In the genomic region with DNA sequence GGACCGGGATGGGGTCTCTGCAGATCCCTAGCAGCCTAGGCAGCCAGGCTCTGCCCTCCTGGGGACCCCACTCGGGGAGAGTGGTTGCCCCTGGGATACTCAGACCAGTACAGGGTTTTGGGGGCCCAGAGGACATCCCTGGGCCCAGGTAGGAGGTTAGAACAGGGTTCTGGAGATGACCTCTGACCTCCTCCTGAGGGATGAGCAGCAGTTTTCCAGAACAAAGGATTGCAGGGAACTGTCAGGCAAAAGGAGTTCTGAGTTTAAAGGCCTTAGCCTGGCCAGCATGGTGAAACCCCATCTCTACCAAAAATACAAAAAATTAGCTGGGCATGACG, we compare ENCODE assay signal across 2 cellular contexts.
TF ChIP-seq lines count a peak whose summit lies in the region.

No MANE protein-coding gene starts in this region.

TF ChIP-seq in GM23338, 12 proteins besides CTCF, POLR2A, EP300 and RAD21 (continued from another document):
- TF ChIP-seq CREB1 (CRISPR knock-in tag; IDR thresholded peaks at IDR 0.05; ENCODE audit: low read depth): no peak
- TF ChIP-seq EZH2phosphoT487 (IDR thresholded peaks at IDR 0.05; ENCODE audit: unreplicated experiment): no peak
- TF ChIP-seq NANOG (IDR thresholded peaks at IDR 0.05; ENCODE audit: borderline replicate concordance): no peak
- TF ChIP-seq STAT1 (IDR thresholded peaks at IDR 0.05; ENCODE audit: unreplicated experiment): no peak
- no peak for TF ChIP-seq EZH2 (IDR thresholded peaks at IDR 0.05; ENCODE audit: low read depth, unreplicated experiment)
- TF ChIP-seq ZNF462 (CRISPR knock-in tag; IDR thresholded peaks at IDR 0.05): no peak
- TF ChIP-seq ZNF114 (CRISPR knock-in tag; IDR thresholded peaks at IDR 0.05): no peak
- no peak for TF ChIP-seq JUNB (IDR thresholded peaks at IDR 0.05; ENCODE audit: unreplicated experiment)
- no peak for TF ChIP-seq POLR2AphosphoS5 (IDR thresholded peaks at IDR 0.05; ENCODE audit: low read depth)
- no peak for TF ChIP-seq REST (IDR thresholded peaks at IDR 0.05; ENCODE audit: unreplicated experiment)
- no peak for TF ChIP-seq ZNF331 (CRISPR knock-in tag; IDR thresholded peaks at IDR 0.05; ENCODE audit: low read depth)

TF ChIP-seq in neural cell, 6 proteins besides CTCF, POLR2A, EP300 and RAD21 (continued from another document):
- TF ChIP-seq REST (IDR thresholded peaks at IDR 0.05; ENCODE audit: borderline replicate concordance) (no peak), TAF1 (IDR thresholded peaks at IDR 0.05; ENCODE audit: low read depth) (no peak), POLR2AphosphoS5 (IDR thresholded peaks at IDR 0.05) (no peak), MXI1 (conservative IDR thresholded peaks at IDR 0.05; ENCODE audit: poor library complexity, severe bottlenecking) (no peak)
